ENCODE assay signal across 21 cellular contexts in the genomic region with DNA sequence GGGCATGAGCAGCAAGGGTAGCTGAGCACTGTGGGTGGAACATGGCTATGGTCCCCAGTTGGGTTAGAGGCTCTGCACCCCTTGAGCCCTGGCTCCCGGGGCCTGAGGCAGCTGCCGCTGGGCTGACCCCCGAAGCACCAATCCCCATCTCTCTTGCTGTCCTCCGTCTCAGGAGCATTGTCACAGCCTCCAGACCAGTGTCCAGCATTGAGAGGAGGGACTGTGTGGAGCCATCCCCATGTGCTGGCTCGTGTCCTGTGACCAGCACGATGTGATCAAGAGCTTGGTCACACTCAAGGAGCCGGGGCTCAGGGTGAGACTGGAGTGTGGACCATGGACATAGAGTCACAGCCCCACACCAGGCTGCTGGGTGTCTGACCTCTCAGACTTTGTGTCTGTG. TPM values are rescaled to one million over a fixed set of nuclear protein-coding genes. Genes with fewer than 3 reads are reported as not detected.
DNase-seq lines count a peak whose midpoint lies in the region; ATAC-seq and TF ChIP-seq lines count a peak whose summit lies in the region.
"Had no signal": no experiment of that assay in that cellular context is flagged by ENCODE, and none has a peak within 500 bp of the region (broad histone marks: within the 10 kb centered on the region; RNA-seq: fewer than 3 reads in every experiment).

No MANE protein-coding gene starts in this region.

- 88% methylated on average over 4 of the region's 7 CpGs; no CpG with 5 or more reads in 1 of the 2 donors for WGBS in esophagus squamous epithelium, 2 donors

- TF ChIP-seq POLR2A in esophagus squamous epithelium (IDR thresholded peaks at IDR 0.05): no peak

- POLR2A ChIA-PET in PC-9 (lab: Charles Lee; ENCODE audit: unreplicated experiment): no interaction called here

- no TSS peak for BruUV-seq in PC-9 (replicated peaks; lab: Mats Ljungman, UMichigan)

- no peaks in the 10 kb centered on the region for H3K9me2 ChIP-seq in PC-9 (ENCODE audit: insufficient read depth)

- peaks cover 0 to 84% (median 11%) of the 10 kb centered on the region in 4 donors for H3K27me3 ChIP-seq in esophagus squamous epithelium
- peaks cover 47% of the 10 kb centered on the region for H3K27me3 ChIP-seq in neural progenitor cell
- peaks cover 84% of the 10 kb centered on the region for H3K27me3 ChIP-seq in PC-9 (ENCODE audit: insufficient read depth, low read depth)

- no peak overlapping the region for H3K9ac ChIP-seq in neural progenitor cell
- H3K9ac ChIP-seq: KMS-11 had no signal

- CTCF ChIA-PET in PC-9 (lab: Charles Lee): interaction anchor here (0.6 kb wide), 1 partner anchor 203 kb away, joined by 10 read pairs; no protein-coding TSS in a partner anchor

- H3F3A ChIP-seq in neural progenitor cell (ENCODE audit: low read depth) (no peaks in the 10 kb centered on the region), PC-9 (ENCODE audit: insufficient read depth, low read depth) (no peaks in the 10 kb centered on the region)

- peaks cover 5% of the 10 kb centered on the region for H3K36me3 Mint-ChIP-seq in T-helper 17 cell (ENCODE audit: low read depth)
- no peaks in the 10 kb centered on the region for H3K36me3 Mint-ChIP-seq in neural progenitor cell
- no peaks in the 10 kb centered on the region for H3K36me3 Mint-ChIP-seq in stimulated activated effector memory CD8-positive, alpha-beta T cell treated with anti-CD3 and anti-CD28 coated beads, Interleukin-12 subunit alpha, Interleukin-12 subunit beta, amount 100 ng/mL, for 72 hours

- H3K36me3 ChIP-seq in esophagus squamous epithelium (no peaks in the 10 kb centered on the region), neural progenitor cell (no peaks in the 10 kb centered on the region), PC-9 (ENCODE audit: low read depth) (no peaks in the 10 kb centered on the region)

- intact Hi-C loops in esophagus squamous epithelium (cut with DNase I) (no loop called here), PC-9 (cut with micrococcal nuclease; ENCODE audit: unreplicated experiment) (no loop called here)

- no peaks in the 10 kb centered on the region for H3K9me3 Mint-ChIP-seq in neural progenitor cell
- no peaks in the 10 kb centered on the region for H3K9me3 Mint-ChIP-seq in stimulated activated effector memory CD8-positive, alpha-beta T cell treated with anti-CD3 and anti-CD28 coated beads, Interleukin-12 subunit alpha, Interleukin-12 subunit beta, amount 100 ng/mL, for 72 hours
- H3K9me3 Mint-ChIP-seq: CD4-positive, alpha-beta T cell had no signal

- H3K27ac Mint-ChIP-seq in T-helper 17 cell (no peak overlapping the region), neural progenitor cell (no peak overlapping the region)
- H3K27ac Mint-ChIP-seq in stimulated activated effector memory CD8-positive, alpha-beta T cell treated with anti-CD3 and anti-CD28 coated beads, Interleukin-12 subunit alpha, Interleukin-12 subunit beta, amount 100 ng/mL, for 72 hours: no peak overlapping the region
- H3K27ac Mint-ChIP-seq: CD4-positive, alpha-beta T cell had no signal

- DNase-seq in T-helper 17 cell: no peak
- no peak for DNase-seq in esophagus squamous epithelium (lab: John Stamatoyannopoulos, UW)
- peak; percentile 1 for DNase-seq in neural progenitor cell (ENCODE audit: low spot score)
- DNase-seq in stimulated activated effector memory CD8-positive, alpha-beta T cell treated with anti-CD3 and anti-CD28 coated beads, Interleukin-12 subunit alpha, Interleukin-12 subunit beta, amount 100 ng/mL, for 72 hours (ENCODE audit: low spot score in 2 of 2): no peak
- no peak for DNase-seq in PC-9
- no peak for DNase-seq in activated CD8-positive, alpha-beta memory T cell treated with anti-CD3 and anti-CD28 coated beads, Interleukin-2, amount 50 U/mL, for 48 hours
- no peak for DNase-seq in stimulated activated CD8-positive, alpha-beta memory T cell treated with anti-CD3 and anti-CD28 coated beads, Interleukin-4, amount 100 ng/mL, for 48 hours
- DNase-seq: ACHN; AML-193; Calu3; CD4-positive, alpha-beta T cell; DMS79; H7; NCI-H1436 treated with DMSO at 0.1 percent for 48 hours; NCI-H2081; NCI-H510A treated with DMSO at 0.1 percent for 48 hours; NCI-H82; PC-3 had no signal

- H3K27me3 Mint-ChIP-seq in T-helper 17 cell (peaks cover 59% of the 10 kb centered on the region), neural progenitor cell (ENCODE audit: insufficient read depth, low read depth) (peaks cover 47% of the 10 kb centered on the region)

- H3K79me2 ChIP-seq in neural progenitor cell (ENCODE audit: low read depth) (no peaks in the 10 kb centered on the region), PC-9 (ENCODE audit: low read depth) (no peaks in the 10 kb centered on the region)

- H3K4me3 Mint-ChIP-seq in T-helper 17 cell: peak overlapping the region; percentile 76
- H3K4me3 Mint-ChIP-seq in neural progenitor cell: no peak overlapping the region
- H3K4me3 Mint-ChIP-seq in stimulated activated effector memory CD8-positive, alpha-beta T cell treated with anti-CD3 and anti-CD28 coated beads, Interleukin-12 subunit alpha, Interleukin-12 subunit beta, amount 100 ng/mL, for 72 hours: no peak overlapping the region
- H3K4me3 Mint-ChIP-seq: CD4-positive, alpha-beta T cell had no signal

- peak overlapping the region; percentile 38 to 87 (median 56) for H3K27ac ChIP-seq in esophagus squamous epithelium
- H3K27ac ChIP-seq in neural progenitor cell: no peak overlapping the region
- H3K27ac ChIP-seq in PC-9: no peak overlapping the region
- H3K27ac ChIP-seq: KMS-11 had no signal

- H4K20me1 ChIP-seq in neural progenitor cell (ENCODE audit: low read depth) (no peaks in the 10 kb centered on the region), PC-9 (ENCODE audit: insufficient read depth) (no peaks in the 10 kb centered on the region)

- H3K4me2 ChIP-seq in neural progenitor cell (no peak overlapping the region), PC-9 (no peak overlapping the region)
- H3K4me2 ChIP-seq: KMS-11 had no signal

- peaks cover 9% of the 10 kb centered on the region for H3K4me1 Mint-ChIP-seq in T-helper 17 cell
- H3K4me1 Mint-ChIP-seq in neural progenitor cell: peaks cover 15% of the 10 kb centered on the region
- peaks cover 5% of the 10 kb centered on the region for H3K4me1 Mint-ChIP-seq in stimulated activated effector memory CD8-positive, alpha-beta T cell treated with anti-CD3 and anti-CD28 coated beads, Interleukin-12 subunit alpha, Interleukin-12 subunit beta, amount 100 ng/mL, for 72 hours

- ATAC-seq in T-helper 17 cell: no peak
- peak; percentile 6 for ATAC-seq in stimulated activated effector memory CD8-positive, alpha-beta T cell treated with anti-CD3 and anti-CD28 coated beads, Interleukin-12 subunit alpha, Interleukin-12 subunit beta, amount 100 ng/mL, for 72 hours
- ATAC-seq: HepG2, PC-3 had no signal

- H2AFZ ChIP-seq in neural progenitor cell (replicated peaks): no peak overlapping the region
- no peak overlapping the region for H2AFZ ChIP-seq in PC-9

- TF ChIP-seq CTCF in esophagus squamous epithelium (IDR thresholded peaks at IDR 0.05): no peak
- TF ChIP-seq CTCF in neural progenitor cell (IDR thresholded peaks at IDR 0.05): no peak
- no peak for TF ChIP-seq CTCF in PC-9 (conservative IDR thresholded peaks at IDR 0.05)

- H3K4me1 ChIP-seq in esophagus squamous epithelium (peaks cover 6 to 37% (median 12%) of the 10 kb centered on the region in 3 donors), neural progenitor cell (peaks cover 20% of the 10 kb centered on the region), PC-9 (replicated peaks; ENCODE audit: insufficient read depth) (no peaks in the 10 kb centered on the region)

- no peak overlapping the region for H3K4me3 ChIP-seq in esophagus squamous epithelium
- H3K4me3 ChIP-seq in neural progenitor cell: no peak overlapping the region
- H3K4me3 ChIP-seq in PC-9: no peak overlapping the region

- H3K9me3 ChIP-seq in T-helper 17 cell (ENCODE audit: control insufficient read depth, low read length, poor library complexity, severe bottlenecking) (no peaks in the 10 kb centered on the region), esophagus squamous epithelium (no peaks in the 10 kb centered on the region), neural progenitor cell (ENCODE audit: low read depth) (no peaks in the 10 kb centered on the region), PC-9 (ENCODE audit: insufficient read depth, low read depth) (no peaks in the 10 kb centered on the region)

RNA-seq across cellular contexts. Expression of gene SMTNL2, which starts 2.9 kb away (rescaled TPM):
- not detected for total RNA-seq in T-helper 17 cell
- under 1 TPM; 0.41 to 0.76 (median 0.69) TPM for total RNA-seq in esophagus squamous epithelium
- 3.0 and 5.2 TPM in 2 replicates for total RNA-seq in neural progenitor cell (ENCODE audit: low replicate concordance)
- not detected in 2 replicates for total RNA-seq in PC-9 (2021)
- total RNA-seq: Calu3; CD4-positive, alpha-beta T cell; M059J; PC-3 had no signal

RNA-seq across cellular contexts. Expression of gene GGT6, which starts 26.8 kb away (rescaled TPM):
- total RNA-seq in T-helper 17 cell (not detected), esophagus squamous epithelium (100 to 1,000 TPM in 1 of 4 donors, 10 to 100 TPM in 3; 46.0 to 141 (median 68.5) TPM), neural progenitor cell (ENCODE audit: low replicate concordance) (not detected in 2 replicates), PC-9 (2021) (3.7 and 7.5 TPM in 2 replicates)
- total RNA-seq: CD4-positive, alpha-beta T cell; H7; M059J; PC-3 had no signal

RNA-seq across cellular contexts. Expression of gene MYBBP1A, which starts 32.0 kb away (rescaled TPM):
- total RNA-seq in T-helper 17 cell (10 to 100 TPM; 63.8 to 64.4 TPM), esophagus squamous epithelium (10 to 100 TPM; 32.4 to 70.0 (median 54.4) TPM), neural progenitor cell (ENCODE audit: low replicate concordance) (17.4 and 44.6 TPM in 2 replicates), PC-9 (2021) (76.3 and 89.1 TPM in 2 replicates)

RNA-seq across cellular contexts. Expression of gene ALOX15, which starts 54.3 kb away (rescaled TPM):
- total RNA-seq in T-helper 17 cell (under 1 TPM in 1 of 2 donors, not detected in 1; 0.13 TPM), esophagus squamous epithelium (under 1 TPM in 1 of 4 donors, not detected in 3; 0.30 TPM), neural progenitor cell (ENCODE audit: low replicate concordance) (0.12 TPM in 1 of 2 replicates, not detected in the other), PC-9 (2021) (1.8 and 2.8 TPM in 2 replicates)
- total RNA-seq: M059J, PC-3 had no signal

Comparison
In these comparisons a context has a peak if more than half of its experiments do, and no peak if none do; other contexts are left out.
1. H3K27ac ChIP-seq: peak in esophagus squamous epithelium (4 of 4); none in neural progenitor cell (single experiment) and PC-9 (single experiment).